ENCODE assay signal across 18 cellular contexts in genomic region chr19:49755956-49756355, GRCh38. TPM values are rescaled to one million over a fixed set of nuclear protein-coding genes. Genes with fewer than 3 reads are reported as not detected.
DNase-seq lines count a peak whose midpoint lies in the region; ATAC-seq, FAIRE-seq and TF ChIP-seq lines count a peak whose summit lies in the region.
"Had no signal": no experiment of that assay in that cellular context is flagged by ENCODE, and none has a peak within 500 bp of the region (broad histone marks: within the 10 kb centered on the region; RNA-seq: fewer than 3 reads in every experiment).

No MANE protein-coding gene starts in this region.

- H3K9ac ChIP-seq in IMR-90 (ENCODE audit: low read depth, low read length) (no peak overlapping the region), K562 (ENCODE audit: insufficient read depth in 1 of 2, low read depth in 2 of 2, low read length in 2 of 2) (no peak overlapping the region), neural progenitor cell (no peak overlapping the region), trophoblast cell (ENCODE audit: low read length) (no peak overlapping the region)

- no peak overlapping the region for H2BK12ac ChIP-seq in trophoblast cell (ENCODE audit: low read length)

- no peaks in the 10 kb centered on the region for H4K20me1 ChIP-seq in IMR-90 (ENCODE audit: insufficient read depth, low read length)
- no peaks in the 10 kb centered on the region for H4K20me1 ChIP-seq in K562 (replicated peaks; ENCODE audit: control insufficient read depth, insufficient read depth, low read length)
- no peaks in the 10 kb centered on the region for H4K20me1 ChIP-seq in neural progenitor cell (ENCODE audit: low read depth)

- H3K27me3 ChIP-seq in ACC112 (ENCODE audit: insufficient read depth, low read length) = no peaks in the 10 kb centered on the region
- H3K27me3 ChIP-seq in IMR-90 (ENCODE audit: control insufficient read depth, insufficient read depth, low read length) = no peaks in the 10 kb centered on the region
- H3K27me3 ChIP-seq in K562 (ENCODE audit: control insufficient read depth in 2 of 2, insufficient read depth in 2 of 2, low read length in 2 of 2) = no peaks in the 10 kb centered on the region
- H3K27me3 ChIP-seq in neural progenitor cell = no peaks in the 10 kb centered on the region
- H3K27me3 ChIP-seq in trophoblast cell (ENCODE audit: insufficient read depth, low read length) = no peaks in the 10 kb centered on the region

- H3K9me3 ChIP-seq in IMR-90 (ENCODE audit: control insufficient read depth, insufficient read depth, low read length) (peaks cover 8% of the 10 kb centered on the region), K562 (replicated peaks; ENCODE audit: control insufficient read depth, insufficient read depth, low read depth, low read length) (peaks cover 6% of the 10 kb centered on the region), neural progenitor cell (ENCODE audit: low read depth) (peaks cover 6% of the 10 kb centered on the region), trophoblast cell (ENCODE audit: insufficient read depth, low read depth, low read length) (peaks cover 5% of the 10 kb centered on the region)

- H2BK15ac ChIP-seq in IMR-90 (ENCODE audit: low read depth, low read length) = no peak overlapping the region

- TF ChIP-seq CTCF in IMR-90 (conservative IDR thresholded peaks at IDR 0.05; ENCODE audit: low read depth, low read length) (no peak), K562 (IDR thresholded peaks at IDR 0.05 in 2 of 3, conservative IDR thresholded peaks at IDR 0.05 in 1 of 3; ENCODE audit: insufficient read depth in 2 of 3, low read depth in 1 of 3, low read length in 3 of 3) (no peak), osteocyte (IDR thresholded peaks at IDR 0.05) (no peak), neural progenitor cell (IDR thresholded peaks at IDR 0.05) (no peak)

- H3K36me3 Mint-ChIP-seq in osteocyte (ENCODE audit: unreplicated experiment) = no peaks in the 10 kb centered on the region
- H3K36me3 Mint-ChIP-seq in neural progenitor cell = no peaks in the 10 kb centered on the region

- peaks cover 3% of the 10 kb centered on the region for H3K4me1 ChIP-seq in ACC112 (ENCODE audit: control insufficient read depth, insufficient read depth, low read length, unreplicated experiment)
- H3K4me1 ChIP-seq in IMR-90 (ENCODE audit: control insufficient read depth, insufficient read depth, low read length) = peaks cover 7% of the 10 kb centered on the region
- peaks cover 6 to 11% of the 10 kb centered on the region in 2 experiments; a peak in 4 of 5 replicates for H3K4me1 ChIP-seq in K562 (replicated peaks in 1 of 2; ENCODE audit: control insufficient read depth in 2 of 2, insufficient read depth in 2 of 2, low read length in 2 of 2)
- H3K4me1 ChIP-seq in neural progenitor cell = no peaks in the 10 kb centered on the region
- H3K4me1 ChIP-seq in trophoblast cell (ENCODE audit: control insufficient read depth in 1 of 2, insufficient read depth in 2 of 2, low read length in 2 of 2) = peaks cover 9 to 11% of the 10 kb centered on the region in 2 experiments
- H3K4me1 ChIP-seq: HAP-1 had no signal

- H3K18ac ChIP-seq in IMR-90 (ENCODE audit: low read depth, low read length) (peak overlapping the region; percentile 27; the same call in 1 of the 2 replicates), trophoblast cell (ENCODE audit: low read length) (no peak overlapping the region)

- H2AFZ ChIP-seq in ACC112 (ENCODE audit: low read length, unreplicated experiment) = no peak overlapping the region
- no peak overlapping the region for H2AFZ ChIP-seq in IMR-90 (replicated peaks; ENCODE audit: low read length, poor library complexity)
- H2AFZ ChIP-seq in K562 (ENCODE audit: low read depth, low read length) = no peak overlapping the region
- H2AFZ ChIP-seq in neural progenitor cell (replicated peaks) = no peak overlapping the region
- H2AFZ ChIP-seq in trophoblast cell (ENCODE audit: insufficient read depth, low read length, poor library complexity) = no peak overlapping the region

- H3K9me1 ChIP-seq in IMR-90 (ENCODE audit: insufficient read depth, low read length) (0 out of 2 replicates have a peak, but pooled peaks cover 3% of the 10 kb centered on the region), K562 (ENCODE audit: control insufficient read depth, insufficient read depth, low read length) (no peaks in the 10 kb centered on the region)

- no peak overlapping the region for H3K4me3 Mint-ChIP-seq in osteocyte (ENCODE audit: unreplicated experiment)
- H3K4me3 Mint-ChIP-seq in neural progenitor cell = no peak overlapping the region
- H3K4me3 Mint-ChIP-seq: B cell; CD4-positive, alpha-beta T cell had no signal

- H3K27me3 Mint-ChIP-seq in osteocyte (ENCODE audit: unreplicated experiment) (no peaks in the 10 kb centered on the region), neural progenitor cell (ENCODE audit: insufficient read depth, low read depth) (peaks cover 2% of the 10 kb centered on the region)
- H3K27me3 Mint-ChIP-seq: B cell; CD4-positive, alpha-beta T cell had no signal

- H3K23ac ChIP-seq in IMR-90 (ENCODE audit: low read depth, low read length) (no peak overlapping the region), trophoblast cell (ENCODE audit: low read length) (no peak overlapping the region)

- BruUV-seq in IMR-90 (replicated peaks; lab: Mats Ljungman, UMichigan) = no TSS peak
- BruUV-seq in K562 (replicated peaks; lab: Mats Ljungman, UMichigan) = no TSS peak

- ATAC-seq in IMR-90 (ENCODE audit: low read depth) (no peak), K562 (no peak)

- TF ChIP-seq POLR2A in IMR-90 (IDR thresholded peaks at IDR 0.05; ENCODE audit: low read depth, low read length) = no peak
- TF ChIP-seq POLR2A in K562 (conservative IDR thresholded peaks at IDR 0.05) = no peak

- H3K4ac ChIP-seq in IMR-90 (ENCODE audit: low read depth, low read length) (0 out of 2 replicates have a peak overlapping the region, but pooled peaks have one; percentile 11), trophoblast cell (ENCODE audit: low read depth, low read length) (no peak overlapping the region)

- H2BK5ac ChIP-seq in IMR-90 (ENCODE audit: low read depth, low read length, poor library complexity, severe bottlenecking) = peak overlapping the region; percentile 20
- no peak overlapping the region for H2BK5ac ChIP-seq in trophoblast cell (ENCODE audit: low read depth, low read length, poor library complexity)

- POLR2A ChIA-PET in IMR-90 (lab: Charles Lee; ENCODE audit: unreplicated experiment) = interaction anchor here (0.6 kb wide), 2 partner anchors 41 to 92 kb away, joined by 3 to 7 read pairs; no protein-coding TSS in a partner anchor
- POLR2A ChIA-PET in K562 (lab: Yijun Ruan, JAX) = interaction anchor here (0.6 kb wide), 1 partner anchor 10 kb away, joined by 3 read pairs; no protein-coding TSS in a partner anchor

- peak; percentile 57 for FAIRE-seq in K562 (lab: Jason Lieb, UNC)
- FAIRE-seq: GM18507, H1 had no signal

- peak overlapping the region; percentile 47; the same call in 1 of the 2 replicates for H2AK5ac ChIP-seq in IMR-90 (ENCODE audit: low read depth, low read length)
- H2AK5ac ChIP-seq in trophoblast cell (ENCODE audit: low read length) = no peak overlapping the region

- H2BK120ac ChIP-seq in IMR-90 (ENCODE audit: low read depth, low read length) (no peak overlapping the region), trophoblast cell (ENCODE audit: insufficient read depth, low read length, poor library complexity) (no peak overlapping the region)

- no peaks in the 10 kb centered on the region for H3K79me2 ChIP-seq in ACC112 (ENCODE audit: control insufficient read depth, insufficient read depth, low read length, unreplicated experiment)
- H3K79me2 ChIP-seq in K562 (ENCODE audit: control insufficient read depth, insufficient read depth, low read length) = no peaks in the 10 kb centered on the region
- no peaks in the 10 kb centered on the region for H3K79me2 ChIP-seq in neural progenitor cell (ENCODE audit: low read depth)
- H3K79me2 ChIP-seq in trophoblast cell (ENCODE audit: control insufficient read depth, insufficient read depth, low read length, poor library complexity) = peaks cover 2% of the 10 kb centered on the region

- no peak for TF ChIP-seq RAD21 in IMR-90 (IDR thresholded peaks at IDR 0.05; ENCODE audit: low read length)
- no peak for TF ChIP-seq RAD21 in K562 (CRISPR knock-in tag; conservative IDR thresholded peaks at IDR 0.05 in 1 of 2, IDR thresholded peaks at IDR 0.05 in 1 of 2)

- H3K4me3 ChIP-seq in ACC112 (ENCODE audit: low read depth, low read length) = no peak overlapping the region
- no peak overlapping the region for H3K4me3 ChIP-seq in IMR-90 (ENCODE audit: insufficient read depth, low read depth, low read length)
- no peak overlapping the region for H3K4me3 ChIP-seq in K562
- H3K4me3 ChIP-seq in neural progenitor cell = no peak overlapping the region
- H3K4me3 ChIP-seq in trophoblast cell (ENCODE audit: low read depth, low read length) = no peak overlapping the region
- H3K4me3 ChIP-seq: HAP-1 had no signal

- dilution Hi-C loops in IMR-90 (cut with HindIII; ENCODE audit: low sequenced_read_pairs, unreplicated experiment) = no loop called here

- 0 out of 4 replicates have a peak overlapping the region, but pooled peaks of 1 of the 2 experiments have one; percentile 13 for H4K8ac ChIP-seq in IMR-90 (ENCODE audit: low read depth in 2 of 2, low read length in 2 of 2)
- no peak overlapping the region for H4K8ac ChIP-seq in trophoblast cell (ENCODE audit: low read depth, low read length)

- in situ Hi-C loops in IMR-90 (cut with MboI; ENCODE audit: low sequenced_read_pairs) = no loop called here
- in situ Hi-C loops in K562 (cut with MboI) = no loop called here

- H3K56ac ChIP-seq in IMR-90 (ENCODE audit: extremely low read depth, insufficient read depth, low read length) = no peak overlapping the region

- no peak for TF ChIP-seq EP300 in K562 (IDR thresholded peaks at IDR 0.05; ENCODE audit: low read length)

- no peak overlapping the region for H3K14ac ChIP-seq in IMR-90 (replicated peaks; ENCODE audit: low read depth, low read length)
- H3K14ac ChIP-seq in trophoblast cell (ENCODE audit: low read length) = no peak overlapping the region

- H4K5ac ChIP-seq in IMR-90 (ENCODE audit: low read depth, low read length) = no peak overlapping the region

- H4K12ac ChIP-seq in trophoblast cell (ENCODE audit: low read depth, low read length) = no peak overlapping the region

- H3K36me3 ChIP-seq in ACC112 (ENCODE audit: insufficient read depth, low read length) = no peaks in the 10 kb centered on the region
- no peaks in the 10 kb centered on the region for H3K36me3 ChIP-seq in IMR-90 (ENCODE audit: control insufficient read depth, insufficient read depth, low read length)
- no peaks in the 10 kb centered on the region for H3K36me3 ChIP-seq in K562 (ENCODE audit: control insufficient read depth, insufficient read depth, low read length)
- no peaks in the 10 kb centered on the region for H3K36me3 ChIP-seq in neural progenitor cell
- peaks cover 0 to 3% of the 10 kb centered on the region in 2 experiments for H3K36me3 ChIP-seq in trophoblast cell (ENCODE audit: control insufficient read depth in 1 of 2, insufficient read depth in 2 of 2, low read length in 2 of 2)
- H3K36me3 ChIP-seq: HAP-1 had no signal

- intact Hi-C loops in IMR-90 (cut with micrococcal nuclease) (no loop called here), K562 (cut with micrococcal nuclease) (no loop called here)

- H3K27ac ChIP-seq in ACC112 (ENCODE audit: low read depth, low read length) (0 out of 2 replicates have a peak overlapping the region, but pooled peaks have one; percentile 5), IMR-90 (ENCODE audit: insufficient read depth, low read length) (peak overlapping the region; percentile 29; the same call in 1 of the 2 replicates), K562 (ENCODE audit: extremely low read depth, low read depth, low read length) (no peak overlapping the region), neural progenitor cell (no peak overlapping the region), trophoblast cell (ENCODE audit: low read depth, low read length) (no peak overlapping the region)

- peaks cover 3% of the 10 kb centered on the region for H3K9me3 Mint-ChIP-seq in osteocyte (ENCODE audit: unreplicated experiment)
- H3K9me3 Mint-ChIP-seq in neural progenitor cell = peaks cover 20% of the 10 kb centered on the region
- H3K9me3 Mint-ChIP-seq: CD4-positive, alpha-beta T cell had no signal

- H3K27ac Mint-ChIP-seq in osteocyte (ENCODE audit: unreplicated experiment) (peak overlapping the region; percentile 60), neural progenitor cell (no peak overlapping the region)
- H3K27ac Mint-ChIP-seq: B cell; CD4-positive, alpha-beta T cell had no signal

- H2BK20ac ChIP-seq in IMR-90 (ENCODE audit: low read depth, low read length) = peak overlapping the region; percentile 46; the same call in 1 of the 2 replicates

- H3K79me1 ChIP-seq in IMR-90 (ENCODE audit: low read depth in 1 of 2, low read length in 2 of 2) (no peaks in the 10 kb centered on the region), trophoblast cell (ENCODE audit: low read length) (peaks cover 4% of the 10 kb centered on the region)

- H4K91ac ChIP-seq in IMR-90 (ENCODE audit: insufficient read depth, low read depth, low read length) = no peak overlapping the region
- no peak overlapping the region for H4K91ac ChIP-seq in trophoblast cell (ENCODE audit: low read depth, low read length)

- no peaks in the 10 kb centered on the region for H3F3A ChIP-seq in neural progenitor cell (ENCODE audit: low read depth)

- peaks cover 27% of the 10 kb centered on the region for H3K4me1 Mint-ChIP-seq in osteocyte (ENCODE audit: unreplicated experiment)
- H3K4me1 Mint-ChIP-seq in neural progenitor cell = peaks cover 10% of the 10 kb centered on the region
- H3K4me1 Mint-ChIP-seq: B cell had no signal

- no peak for DNase-seq in IMR-90
- no peak for DNase-seq in K562 (ENCODE audit: extremely low read depth in 1 of 4, low spot score in 3 of 4)
- DNase-seq in osteocyte (ENCODE audit: extremely low spot score, unreplicated experiment) = no peak
- no peak for DNase-seq in neural progenitor cell (ENCODE audit: low spot score)
- DNase-seq in LoVo (ENCODE audit: low spot score) = no peak
- DNase-seq in trophoblast cell = no peak
- DNase-seq: 8988T; C1 segment of cervical spinal cord; Calu3; CD4-positive, alpha-beta T cell; DMS 273 treated with DMSO at 0.1 percent for 48 hours had no signal

- H3K4me2 ChIP-seq in IMR-90 (ENCODE audit: low read depth, low read length) (no peak overlapping the region), K562 (ENCODE audit: insufficient read depth, low read length) (no peak overlapping the region), neural progenitor cell (no peak overlapping the region), trophoblast cell (ENCODE audit: low read length) (no peak overlapping the region)

- WGBS in IMR-90 (ENCODE audit: extremely low coverage in 2 of 2, insufficient read length in 1 of 2), 2 experiments = no CpG with 5 or more reads among the region's 3 CpGs
- 43% methylated on average over 1 of the region's 3 CpGs for WGBS in K562 (ENCODE audit: insufficient coverage, low coverage, missing lambda C conversion rate)
- WGBS in trophoblast cell (ENCODE audit: extremely low coverage, insufficient coverage, insufficient read length) = no CpG with 5 or more reads among the region's 3 CpGs

- no peak overlapping the region for H2AK9ac ChIP-seq in IMR-90 (replicated peaks; ENCODE audit: low read depth, low read length, poor library complexity)

- CTCF ChIA-PET in IMR-90 (lab: Yijun Ruan, JAX) = interaction anchor here (1.3 kb wide), 1 partner anchor 38 kb away, joined by 3 read pairs; no protein-coding TSS in a partner anchor
- CTCF ChIA-PET in K562 (lab: Yijun Ruan, JAX; ENCODE audit: low intra/inter-chr PET ratio) = no interaction called here

RNA-seq across cellular contexts. Expression of gene TSKS, which starts 7.2 kb away (rescaled TPM):
- total RNA-seq in IMR-90 (2012; rRNA removed) = not detected in 2 replicates
- 0.10 TPM in 1 of 2 replicates, not detected in the other for polyA plus RNA-seq in IMR-90 (2012; rRNA removed)
- polyA plus RNA-seq in IMR-90 (2012; cell fraction: cytosol; rRNA removed) = 0.04 TPM in 1 of 2 replicates, not detected in the other
- polyA plus RNA-seq in IMR-90 (2012; cell fraction: nucleus; rRNA removed; ENCODE audit: low replicate concordance) = 0.07 and 0.18 TPM in 2 replicates
- 3.2 and 5.6 TPM in 2 replicates for total RNA-seq in K562 (2011; cell fraction: chromatin; rRNA removed; ENCODE audit: low replicate concordance)
- total RNA-seq in K562 (2011; cell fraction: nucleolus; rRNA removed) = 4.0 and 5.0 TPM in 2 replicates
- 2.4 TPM in 2 replicates for total RNA-seq in K562 (2011; cell fraction: nucleoplasm; rRNA removed)
- total RNA-seq in K562 (2014; rRNA removed) = 3.3 and 4.5 TPM in 2 replicates
- 0.64 and 0.80 TPM in 2 replicates for total RNA-seq in K562 (2014; rRNA removed; fragmentation: Illumina TruSeq; extraction: Trizol)
- 1.2 and 1.3 TPM in 2 replicates for total RNA-seq in K562 (2015; rRNA removed; fragmentation: Illumina TruSeq; extraction: Trizol)
- 2.3 and 2.4 TPM in 2 replicates for total RNA-seq in K562 (2021)
- 0.75 and 1.4 TPM in 2 replicates for polyA plus RNA-seq in K562 (2011; rRNA removed)
- polyA plus RNA-seq in K562 (2011; cell fraction: cytosol; rRNA removed) = 1.0 and 1.6 TPM in 2 replicates
- 2.7 and 3.3 TPM in 2 replicates for polyA plus RNA-seq in K562 (2011; cell fraction: nucleus; rRNA removed)
- 2.9 and 4.5 TPM in 2 replicates for polyA plus RNA-seq in K562 (2012)
- polyA plus RNA-seq in K562 (2014; fragmentation: Illumina TruSeq; extraction: Trizol) = 0.70 and 1.2 TPM in 2 replicates
- polyA plus RNA-seq in K562 (2014; fragmentation: Nextera tagmentation; extraction: Ambion mirVana) = under 1 TPM; 0.14 to 0.35 TPM
- 1.9 and 2.2 TPM in 2 replicates for polyA plus RNA-seq in K562 (2014; rRNA removed)
- polyA minus RNA-seq in K562 (2011; rRNA and poly(A)+ RNA removed) = 0.42 and 0.49 TPM in 2 replicates
- 0.86 and 1.0 TPM in 2 replicates for polyA minus RNA-seq in K562 (2011; cell fraction: cytosol; rRNA and poly(A)+ RNA removed)
- polyA minus RNA-seq in K562 (2011; cell fraction: nucleus; rRNA and poly(A)+ RNA removed) = 1.4 and 2.2 TPM in 2 replicates
- total RNA-seq in osteocyte = not detected in 2 replicates
- total RNA-seq in neural progenitor cell (ENCODE audit: low replicate concordance) = 0.37 TPM in 1 of 2 replicates, not detected in the other
- 0.12 and 0.15 TPM in 2 replicates for polyA plus RNA-seq in trophoblast cell (2013)
- total RNA-seq: Calu3, Daoy, H1, HT1080 had no signal

RNA-seq across cellular contexts. Expression of gene AP2A1, which starts 10.8 kb away (rescaled TPM):
- 40.7 and 41.4 TPM in 2 replicates for total RNA-seq in IMR-90 (2012; rRNA removed)
- 122 and 136 TPM in 2 replicates for polyA plus RNA-seq in IMR-90 (2012; rRNA removed)
- 130 and 154 TPM in 2 replicates for polyA plus RNA-seq in IMR-90 (2012; cell fraction: cytosol; rRNA removed)
- 115 and 277 TPM in 2 replicates for polyA plus RNA-seq in IMR-90 (2012; cell fraction: nucleus; rRNA removed; ENCODE audit: low replicate concordance)
- total RNA-seq in K562 (2011; cell fraction: chromatin; rRNA removed; ENCODE audit: low replicate concordance) = 142 and 352 TPM in 2 replicates
- 179 and 183 TPM in 2 replicates for total RNA-seq in K562 (2011; cell fraction: nucleolus; rRNA removed)
- total RNA-seq in K562 (2011; cell fraction: nucleoplasm; rRNA removed) = 173 and 215 TPM in 2 replicates
- 77.6 and 109 TPM in 2 replicates for total RNA-seq in K562 (2014; rRNA removed)
- 21.5 and 23.4 TPM in 2 replicates for total RNA-seq in K562 (2014; rRNA removed; fragmentation: Illumina TruSeq; extraction: Trizol)
- total RNA-seq in K562 (2015; rRNA removed; fragmentation: Illumina TruSeq; extraction: Trizol) = 29.1 and 31.8 TPM in 2 replicates
- total RNA-seq in K562 (2021) = 138 and 150 TPM in 2 replicates
- polyA plus RNA-seq in K562 (2011; rRNA removed) = 31.9 and 75.2 TPM in 2 replicates
- polyA plus RNA-seq in K562 (2011; cell fraction: cytosol; rRNA removed) = 57.0 and 118 TPM in 2 replicates
- polyA plus RNA-seq in K562 (2011; cell fraction: nucleus; rRNA removed) = 98.4 and 141 TPM in 2 replicates
- 97.7 and 117 TPM in 2 replicates for polyA plus RNA-seq in K562 (2012)
- polyA plus RNA-seq in K562 (2014; fragmentation: Illumina TruSeq; extraction: Trizol) = 47.0 and 81.3 TPM in 2 replicates
- polyA plus RNA-seq in K562 (2014; fragmentation: Nextera tagmentation; extraction: Ambion mirVana) = 1 to 10 TPM in 1 of 2 experiments, under 1 TPM in 1; 0.55 to 1.5 TPM
- 89.6 and 91.9 TPM in 2 replicates for polyA plus RNA-seq in K562 (2014; rRNA removed)
- polyA minus RNA-seq in K562 (2011; rRNA and poly(A)+ RNA removed) = 65.8 and 75.2 TPM in 2 replicates
- polyA minus RNA-seq in K562 (2011; cell fraction: cytosol; rRNA and poly(A)+ RNA removed) = 102 and 161 TPM in 2 replicates
- 54.4 and 66.2 TPM in 2 replicates for polyA minus RNA-seq in K562 (2011; cell fraction: nucleus; rRNA and poly(A)+ RNA removed)
- total RNA-seq in osteocyte = 130 and 133 TPM in 2 replicates
- total RNA-seq in neural progenitor cell (ENCODE audit: low replicate concordance) = 61.6 and 137 TPM in 2 replicates
- polyA plus RNA-seq in trophoblast cell (2013) = 102 and 103 TPM in 2 replicates

RNA-seq across cellular contexts. Expression of gene FUZ, which starts 57.1 kb away (rescaled TPM):
- 10.6 and 14.3 TPM in 2 replicates for total RNA-seq in IMR-90 (2012; rRNA removed)
- polyA plus RNA-seq in IMR-90 (2012; rRNA removed) = 10.4 and 12.1 TPM in 2 replicates
- polyA plus RNA-seq in IMR-90 (2012; cell fraction: cytosol; rRNA removed) = 10.7 and 16.6 TPM in 2 replicates
- polyA plus RNA-seq in IMR-90 (2012; cell fraction: nucleus; rRNA removed; ENCODE audit: low replicate concordance) = 10.5 and 24.4 TPM in 2 replicates
- total RNA-seq in K562 (2011; cell fraction: chromatin; rRNA removed; ENCODE audit: low replicate concordance) = 5.3 and 13.3 TPM in 2 replicates
- 8.2 and 9.1 TPM in 2 replicates for total RNA-seq in K562 (2011; cell fraction: nucleolus; rRNA removed)
- 8.2 and 8.4 TPM in 2 replicates for total RNA-seq in K562 (2011; cell fraction: nucleoplasm; rRNA removed)
- 6.6 and 10.6 TPM in 2 replicates for total RNA-seq in K562 (2014; rRNA removed)
- 1.9 and 3.5 TPM in 2 replicates for total RNA-seq in K562 (2014; rRNA removed; fragmentation: Illumina TruSeq; extraction: Trizol)
- 2.9 and 3.8 TPM in 2 replicates for total RNA-seq in K562 (2015; rRNA removed; fragmentation: Illumina TruSeq; extraction: Trizol)
- 6.7 and 7.6 TPM in 2 replicates for total RNA-seq in K562 (2021)
- polyA plus RNA-seq in K562 (2011; rRNA removed) = 2.7 and 3.6 TPM in 2 replicates
- polyA plus RNA-seq in K562 (2011; cell fraction: cytosol; rRNA removed) = 4.8 and 5.7 TPM in 2 replicates
- polyA plus RNA-seq in K562 (2011; cell fraction: nucleus; rRNA removed) = 7.4 and 9.5 TPM in 2 replicates
- polyA plus RNA-seq in K562 (2012) = 6.3 and 6.4 TPM in 2 replicates
- 3.2 and 4.5 TPM in 2 replicates for polyA plus RNA-seq in K562 (2014; fragmentation: Illumina TruSeq; extraction: Trizol)
- polyA plus RNA-seq in K562 (2014; fragmentation: Nextera tagmentation; extraction: Ambion mirVana) = under 1 TPM in 1 of 2 experiments, not detected in 1; 0.17 TPM
- 4.7 and 11.5 TPM in 2 replicates for polyA plus RNA-seq in K562 (2014; rRNA removed)
- polyA minus RNA-seq in K562 (2011; rRNA and poly(A)+ RNA removed) = 2.0 and 2.2 TPM in 2 replicates
- 2.6 and 6.6 TPM in 2 replicates for polyA minus RNA-seq in K562 (2011; cell fraction: cytosol; rRNA and poly(A)+ RNA removed)
- 1.2 and 3.7 TPM in 2 replicates for polyA minus RNA-seq in K562 (2011; cell fraction: nucleus; rRNA and poly(A)+ RNA removed)
- 19.9 and 24.4 TPM in 2 replicates for total RNA-seq in osteocyte
- 24.6 and 37.8 TPM in 2 replicates for total RNA-seq in neural progenitor cell (ENCODE audit: low replicate concordance)
- polyA plus RNA-seq in trophoblast cell (2013) = 6.6 and 7.6 TPM in 2 replicates

Comparison
In these comparisons a context has a peak if more than half of its experiments do, and no peak if none do; other contexts are left out.
1. H3K27ac ChIP-seq: peak in ACC112 (single experiment) and IMR-90 (single experiment); none in K562 (single experiment), neural progenitor cell (single experiment) and trophoblast cell (single experiment).